8 cellular contexts compared by ENCODE assay signal in the genomic region with DNA sequence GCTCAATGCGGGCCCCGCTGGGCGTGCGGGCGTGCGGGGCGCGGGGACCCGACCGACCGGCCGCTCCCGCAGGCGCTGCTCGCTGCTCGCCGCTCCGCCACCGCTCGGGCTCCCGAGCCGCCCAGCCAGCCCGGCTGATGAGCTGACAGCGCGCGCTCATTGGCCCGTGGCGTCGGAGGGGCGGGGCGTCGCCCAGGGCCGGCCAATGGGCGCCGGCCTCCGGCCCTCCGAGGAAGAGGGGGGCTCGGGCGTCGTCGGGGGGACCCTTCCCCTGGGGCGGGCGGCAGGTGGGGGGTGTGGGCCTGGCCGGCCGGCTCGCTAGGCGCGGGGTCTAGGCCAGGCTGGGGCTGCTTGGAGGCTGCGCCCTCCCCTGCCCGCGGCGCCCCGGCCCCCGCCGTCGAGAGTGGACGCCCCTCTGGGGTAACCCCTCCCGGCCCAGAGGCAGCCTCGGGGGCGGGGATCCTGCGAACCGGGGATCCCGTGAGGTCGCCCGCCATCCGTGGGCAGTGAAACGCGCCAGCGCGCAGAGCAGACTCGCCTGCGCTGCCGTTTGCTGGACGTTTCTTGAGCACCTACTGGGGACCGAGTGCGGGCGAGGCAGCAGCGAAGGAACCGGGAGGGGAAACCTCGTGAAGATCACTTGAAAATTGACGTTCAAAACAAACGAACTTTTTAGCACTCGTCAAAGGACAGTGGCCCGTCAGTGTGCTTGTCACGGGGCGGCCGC. TPM values are rescaled to one million over a fixed set of nuclear protein-coding genes. Genes with fewer than 3 reads are reported as not detected.
A peak's percentile ranks its signal among the peaks of the same experiment; 100 is the strongest.
DNase-seq lines count a peak whose midpoint lies in the region; ATAC-seq, FAIRE-seq and TF ChIP-seq lines count a peak whose summit lies in the region.

Gene SCUBE1 (minus strand): TSS at position 111 of the 727 bp plus-strand sequence. CDS start 111 bp downstream, outside the sequence.

- peak within 1 kb of the TSS; percentile 71 for H2AFZ ChIP-seq in H1 (ENCODE audit: low read length)

- no peak for FAIRE-seq in H1 (lab: Jason Lieb, UNC)

- WGBS in H1 (ENCODE audit: extremely low coverage in 1 of 2, insufficient coverage in 1 of 2, insufficient read length in 1 of 2, insufficient replicate concordance in 2 of 2, low coverage in 1 of 2, low lambda C conversion rate in 2 of 2, missing lambda C conversion rate in 1 of 2), 2 experiments = 1% methylated on average over 64 of the region's 87 CpGs; no CpG with 5 or more reads in 1 of the 2 experiments
- WGBS in suprapubic skin = 6% methylated on average over 24 of the region's 87 CpGs

- H2AK5ac ChIP-seq in H1 (ENCODE audit: low read depth, low read length) = no peak within 1 kb of the TSS

- H4K91ac ChIP-seq in H1 (replicated peaks; ENCODE audit: insufficient read length, low read length) = no peak within 1 kb of the TSS

- POLR2A ChIA-PET in H1 (lab: Charles Lee; ENCODE audit: partially characterized antibody) = interaction anchor here (1.1 to 3.0 kb wide), 3 partner anchors 26 to 70 kb away, joined by 3 to 14 read pairs (median 5); no protein-coding TSS in a partner anchor

- H3K4me1 ChIP-seq in H1 (replicated peaks in 1 of 4; ENCODE audit: control insufficient read depth in 3 of 4, insufficient read depth in 4 of 4, low read length in 3 of 4) (peaks cover 0 to 8% (median 3%) of the 10 kb centered on the region in 4 experiments; a peak in 3 of 7 replicates), suprapubic skin (peaks cover 25% of the 10 kb centered on the region)

- H3K4me3 ChIP-seq in H1 (ENCODE audit: extremely low read depth in 1 of 4, insufficient read depth in 2 of 4, low read depth in 3 of 4, low read length in 4 of 4) (peak within 1 kb of the TSS; percentile 38 to 60 (median 42)), suprapubic skin (peak within 1 kb of the TSS; percentile 37)

- no peak for TF ChIP-seq CTCF in H1 (IDR thresholded peaks at IDR 0.05; ENCODE audit: control extremely low read depth in 1 of 3, insufficient read depth in 1 of 3, low read depth in 1 of 3, low read length in 3 of 3)
- TF ChIP-seq CTCF in suprapubic skin (IDR thresholded peaks at IDR 0.05) = no peak

- TF ChIP-seq EP300 in H1 (IDR thresholded peaks at IDR 0.05; ENCODE audit: borderline replicate concordance in 1 of 2, low read depth in 2 of 2, low read length in 2 of 2) = no peak
- no peak for TF ChIP-seq EP300 in suprapubic skin (IDR thresholded peaks at IDR 0.05)

- H3K14ac ChIP-seq in H1 (ENCODE audit: insufficient read length) = no peak within 1 kb of the TSS

- TF ChIP-seq POLR2A in H1 (IDR thresholded peaks at IDR 0.05; ENCODE audit: control extremely low read depth in 1 of 2, low read depth in 2 of 2, low read length in 2 of 2) (no peak), suprapubic skin (IDR thresholded peaks at IDR 0.05) (no peak)

- H4K8ac ChIP-seq in H1 (ENCODE audit: extremely low read depth, insufficient read depth, low read length) = peak within 1 kb of the TSS; percentile 22

- H3K36me3 Mint-ChIP-seq in naive B cell = peaks cover 0 to 8% of the 10 kb centered on the region in 2 donors

- H3K27me3 Mint-ChIP-seq in naive B cell = peaks cover 53 to 75% (median 73%) of the 10 kb centered on the region in 3 donors

- no peaks in the 10 kb centered on the region for H3K79me2 ChIP-seq in H1 (ENCODE audit: control insufficient read depth in 1 of 2, insufficient read depth in 2 of 2, low read length in 2 of 2)

- H3K4ac ChIP-seq in H1 (replicated peaks; ENCODE audit: insufficient read length, low read depth, low read length) = no peak within 1 kb of the TSS

- no peak within 1 kb of the TSS for H3K27ac ChIP-seq in H1 (ENCODE audit: low read depth, low read length)
- no peak within 1 kb of the TSS for H3K27ac ChIP-seq in suprapubic skin

- CTCF ChIA-PET in H1 (lab: Charles Lee; ENCODE audit: partially characterized antibody) = interaction anchor here (0.7 to 14.2 kb wide), 14 partner anchors 12 to 1301 kb away, joined by 3 to 335 read pairs (median 5); no protein-coding TSS in a partner anchor

- H3K4me3 Mint-ChIP-seq in naive B cell = peak within 1 kb of the TSS in 7 of 8 donors; percentile 59 to 85 (median 74)

- H3K9me3 ChIP-seq in H1 (ENCODE audit: insufficient read depth in 2 of 2, low read depth in 1 of 2, low read length in 1 of 2) (no peaks in the 10 kb centered on the region), suprapubic skin (no peaks in the 10 kb centered on the region)

- TF ChIP-seq RAD21 in H1 (IDR thresholded peaks at IDR 0.05 in 1 of 2, conservative IDR thresholded peaks at IDR 0.05 in 1 of 2; ENCODE audit: low read depth in 2 of 2, low read length in 2 of 2) = no peak

- DNase-seq in D341Med (ENCODE audit: low spot score) (peak; percentile 97), NCI-H1694 treated with DMSO at 0.1 percent for 48 hours (lab: John Stamatoyannopoulos, UW) (peak; percentile 37), H1 (ENCODE audit: low read depth in 1 of 2, low spot score in 2 of 2) (peak in 1 of 2 experiments; percentile 88), naive B cell (peak; percentile 40), suprapubic skin (ENCODE audit: low spot score in 2 of 2) (no peak), LoVo (ENCODE audit: low spot score) (no peak)
- DNase-seq in activated CD4-positive, alpha-beta T cell treated with anti-CD3 and anti-CD28 coated beads, Interleukin-2, amount 50 U/mL, for 24 hours (ENCODE audit: low read depth in 1 of 2, low spot score in 1 of 2) = peak; percentile 18 to 36

- H3K79me1 ChIP-seq in H1 (ENCODE audit: low read depth, low read length) = no peaks in the 10 kb centered on the region

- H3K23ac ChIP-seq in H1 (ENCODE audit: insufficient read length) = no peak within 1 kb of the TSS

- H2BK12ac ChIP-seq in H1 (ENCODE audit: low read depth, low read length) = no peak within 1 kb of the TSS

- peaks cover 0 to 3% (median 0%) of the 10 kb centered on the region in 7 donors for H3K9me3 Mint-ChIP-seq in naive B cell

- peaks cover 12 to 24% (median 12%) of the 10 kb centered on the region in 3 donors for H3K4me1 Mint-ChIP-seq in naive B cell

- H3K56ac ChIP-seq in H1 (replicated peaks; ENCODE audit: insufficient read length, low read depth, low read length) = no peak within 1 kb of the TSS

- no peak within 1 kb of the TSS for H2BK20ac ChIP-seq in H1 (ENCODE audit: low read length)

- no peak within 1 kb of the TSS; the same call in 1 of the 2 replicates for H3K18ac ChIP-seq in H1 (ENCODE audit: extremely low read depth, low read length)

- H2BK120ac ChIP-seq in H1 (replicated peaks; ENCODE audit: low read depth, low read length) = no peak within 1 kb of the TSS

- H3K27ac Mint-ChIP-seq in naive B cell = peak within 1 kb of the TSS in 1 of 6 donors; percentile 54

- peaks cover 0 to 4% of the 10 kb centered on the region in 2 experiments for H4K20me1 ChIP-seq in H1 (replicated peaks in 1 of 2; ENCODE audit: control insufficient read depth in 1 of 2, insufficient read depth in 2 of 2, low read length in 2 of 2)

- H3K27me3 ChIP-seq in H1 (replicated peaks in 1 of 4; ENCODE audit: control insufficient read depth in 3 of 4, extremely low read depth in 1 of 4, insufficient read depth in 3 of 4, low read length in 3 of 4) = peaks cover 22 to 48% (median 43%) of the 10 kb centered on the region in 4 experiments
- peaks cover 86% of the 10 kb centered on the region for H3K27me3 ChIP-seq in suprapubic skin

- ATAC-seq in naive B cell (ENCODE audit: low read depth in 2 of 2) (peak; percentile 80 to 82), GM21723 (IDR thresholded peaks at IDR 0.05; ENCODE audit: unreplicated experiment) (no peak)

- H3K9ac ChIP-seq in H1 (replicated peaks in 1 of 4; ENCODE audit: extremely low read depth in 1 of 4, low read depth in 3 of 4, low read length in 3 of 4) = no peak within 1 kb of the TSS

- H2BK15ac ChIP-seq in H1 (ENCODE audit: low read length) = no peak within 1 kb of the TSS

- no peak within 1 kb of the TSS for H4K5ac ChIP-seq in H1 (ENCODE audit: insufficient read length, low read depth, low read length)

- H3K36me3 ChIP-seq in H1 (ENCODE audit: control insufficient read depth in 2 of 4, insufficient read depth in 4 of 4, low read length in 3 of 4) (no peaks in the 10 kb centered on the region), suprapubic skin (no peaks in the 10 kb centered on the region)

- no peak within 1 kb of the TSS; the same call in 1 of the 2 replicates for H2BK5ac ChIP-seq in H1 (ENCODE audit: low read depth, low read length)

- H3K23me2 ChIP-seq in H1 (ENCODE audit: low read depth, low read length) = peaks cover 9% of the 10 kb centered on the region; the same call in 1 of the 2 replicates

- peak within 1 kb of the TSS; percentile 68 to 80 for H3K4me2 ChIP-seq in H1 (ENCODE audit: insufficient read depth in 1 of 2, low read depth in 2 of 2, low read length in 2 of 2)

TF ChIP-seq in H1, 55 proteins besides CTCF, POLR2A, EP300 and RAD21 (continues in another document):
- TF ChIP-seq USF2 (IDR thresholded peaks at IDR 0.05; ENCODE audit: low read length) = no peak
- TF ChIP-seq SIN3A (conservative IDR thresholded peaks at IDR 0.05 in 1 of 2, IDR thresholded peaks at IDR 0.05 in 1 of 2; ENCODE audit: low read depth in 1 of 2, low read length in 2 of 2) = no peak
- TF ChIP-seq EZH2 (IDR thresholded peaks at IDR 0.05; ENCODE audit: low read depth, low read length, severe bottlenecking) = peak; percentile 48
- TF ChIP-seq, protein P1, sequence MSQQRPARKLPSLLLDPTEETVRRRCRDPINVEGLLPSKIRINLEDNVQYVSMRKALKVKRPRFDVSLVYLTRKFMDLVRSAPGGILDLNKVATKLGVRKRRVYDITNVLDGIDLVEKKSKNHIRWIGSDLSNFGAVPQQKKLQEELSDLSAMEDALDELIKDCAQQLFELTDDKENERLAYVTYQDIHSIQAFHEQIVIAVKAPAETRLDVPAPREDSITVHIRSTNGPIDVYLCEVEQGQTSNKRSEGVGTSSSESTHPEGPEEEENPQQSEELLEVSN (IDR thresholded peaks at IDR 0.05) = peak; percentile 41; the same call in 1 of the 2 replicates

RNA-seq across cellular contexts. Expression of gene SCUBE1, which starts in this region (rescaled TPM):
- total RNA-seq in H1 (2021; fragmentation: NEBNext Ultra II Directional; extraction: Animal tissue kit (Norgen Biotek cat#: 25700)) = 4.9 and 5.5 TPM in 2 replicates
- 2.3 and 5.4 TPM in 2 replicates for polyA plus RNA-seq in H1 (2011; rRNA removed)
- polyA plus RNA-seq in H1 (2011; cell fraction: cytosol; rRNA removed) = 3.1 TPM
- polyA plus RNA-seq in H1 (2011; cell fraction: nucleus; rRNA removed) = 14.2 TPM
- 1.1 to 3.9 TPM (median 2.9 TPM) in 4 replicates for polyA plus RNA-seq in H1 (2012, experiment 1 of 2)
- polyA plus RNA-seq in H1 (2012, experiment 2 of 2) = 1.3 TPM
- polyA plus RNA-seq in H1 (2013, experiment 1 of 2) = 11.7 TPM
- polyA plus RNA-seq in H1 (2013, experiment 2 of 2) = 11.5 TPM
- 7.9 and 16.9 TPM in 2 replicates for polyA minus RNA-seq in H1 (2011; rRNA and poly(A)+ RNA removed)
- 2.4 TPM for polyA minus RNA-seq in H1 (2011; cell fraction: cytosol; rRNA and poly(A)+ RNA removed)
- 12.5 TPM for polyA minus RNA-seq in H1 (2011; cell fraction: nucleus; rRNA and poly(A)+ RNA removed)
- polyA plus RNA-seq in naive B cell (ENCODE audit: low read depth in 6 of 6) = not detected
- total RNA-seq in suprapubic skin = 1 to 10 TPM in 1 of 4 donors, under 1 TPM in 3; 0.47 to 1.1 (median 0.78) TPM

Comparison
In these comparisons a context has a peak if more than half of its experiments do, and no peak if none do; other contexts are left out.
1. Peak in DNase-seq and ATAC-seq in naive B cell; RNA of the gene not detected or under 1 TPM.
2. DNase-seq: peak in D341Med (single experiment), NCI-H1694 treated with DMSO at 0.1 percent for 48 hours (single experiment) and activated CD4-positive, alpha-beta T cell treated with anti-CD3 and anti-CD28 coated beads, Interleukin-2, amount 50 U/mL, for 24 hours (2 of 2); none in suprapubic skin (0 of 2) and LoVo (single experiment).